In genomic region chr1:171219751-171220385, GRCh38 we compare ENCODE assay signal across 10 cellular contexts. TPM values are rescaled to one million over a fixed set of nuclear protein-coding genes. Genes with fewer than 3 reads are reported as not detected.
DNase-seq lines count a peak whose midpoint lies in the region; ATAC-seq and TF ChIP-seq lines count a peak whose summit lies in the region.
"Had no signal": no experiment of that assay in that cellular context is flagged by ENCODE, and none has a peak within 500 bp of the region (broad histone marks: within the 10 kb centered on the region; RNA-seq: fewer than 3 reads in every experiment).

No MANE protein-coding gene starts in this region.

- H4K20me1 ChIP-seq in OCI-LY7 (ENCODE audit: insufficient read depth, low read length): no peaks in the 10 kb centered on the region

- BruUV-seq in OCI-LY7 (replicated peaks; lab: Mats Ljungman, UMichigan): no TSS peak

- H3K27ac ChIP-seq in skeletal muscle tissue (ENCODE audit: low read depth, low read length) (peak overlapping the region; percentile 45), OCI-LY7 (ENCODE audit: low read depth, low read length, poor library complexity, severe bottlenecking) (no peak overlapping the region)

- intact Hi-C loops in OCI-LY7 (cut with micrococcal nuclease; ENCODE audit: unreplicated experiment): loop anchor here (10.0 kb wide), 1 partner anchor 535 kb away; no protein-coding TSS in a partner anchor

- H3K27me3 ChIP-seq in H7 (ENCODE audit: control insufficient read depth, insufficient read depth, low read length) (no peaks in the 10 kb centered on the region), skeletal muscle tissue (ENCODE audit: control insufficient read depth in 3 of 3, insufficient read depth in 3 of 3, low read length in 3 of 3) (no peaks in the 10 kb centered on the region)

- DNase-seq in H7 (peak; percentile 35), astrocyte of the spinal cord (ENCODE audit: low read depth, low spot score) (peak; percentile 97), iPS DF 4.7 (ENCODE audit: extremely low read depth, low spot score) (peak; percentile 66), COR-L47 (lab: John Stamatoyannopoulos, UW) (no peak), NCI-H2196 treated with DMSO at 0.1 percent for 48 hours (lab: John Stamatoyannopoulos, UW; ENCODE audit: unreplicated experiment) (no peak), OCI-LY7 (ENCODE audit: low spot score) (no peak)
- DNase-seq: left cardiac atrium, SHP77 had no signal

- H3K36me3 ChIP-seq in H7 (replicated peaks; ENCODE audit: control insufficient read depth, insufficient read depth, low read length) (no peaks in the 10 kb centered on the region), skeletal muscle tissue (ENCODE audit: control insufficient read depth in 3 of 3, insufficient read depth in 3 of 3, low read length in 3 of 3) (no peaks in the 10 kb centered on the region), OCI-LY7 (ENCODE audit: insufficient read depth, low read length) (no peaks in the 10 kb centered on the region)

- H3K4me3 ChIP-seq in H7 (ENCODE audit: insufficient read depth, low read depth, low read length) (peak overlapping the region; percentile 30), astrocyte of the spinal cord (ENCODE audit: low read depth, low read length) (no peak overlapping the region), skeletal muscle tissue (ENCODE audit: low read length in 3 of 3) (no peak overlapping the region), OCI-LY7 (ENCODE audit: low read depth, low read length, poor library complexity, severe bottlenecking) (no peak overlapping the region)

- H3K4me1 ChIP-seq in skeletal muscle tissue (ENCODE audit: control insufficient read depth in 3 of 3, insufficient read depth in 3 of 3, low read length in 3 of 3): peaks cover 2 to 8% (median 5%) of the 10 kb centered on the region in 3 donors
- peaks cover 6% of the 10 kb centered on the region for H3K4me1 ChIP-seq in OCI-LY7 (ENCODE audit: insufficient read depth, low read length, poor library complexity, severe bottlenecking)

- H3K9me2 ChIP-seq in OCI-LY7 (ENCODE audit: insufficient read depth, low read length): no peaks in the 10 kb centered on the region

- TF ChIP-seq CTCF in astrocyte of the spinal cord (IDR thresholded peaks at IDR 0.05; ENCODE audit: low read depth, low read length) (no peak), OCI-LY7 (conservative IDR thresholded peaks at IDR 0.05; ENCODE audit: low read length) (no peak)

- no peaks in the 10 kb centered on the region for H3K79me2 ChIP-seq in OCI-LY7 (ENCODE audit: insufficient read depth, low read depth, low read length)

- H3K9ac ChIP-seq in skeletal muscle tissue (ENCODE audit: low read depth in 1 of 3, low read length in 3 of 3): no peak overlapping the region

- H3K9me3 ChIP-seq in skeletal muscle tissue (ENCODE audit: control insufficient read depth in 3 of 3, low read length in 3 of 3) (no peaks in the 10 kb centered on the region), OCI-LY7 (ENCODE audit: low read length) (no peaks in the 10 kb centered on the region)

- no peak for ATAC-seq in HG03135 (IDR thresholded peaks at IDR 0.05; ENCODE audit: unreplicated experiment)

- POLR2A ChIA-PET in OCI-LY7 (lab: Charles Lee): interaction anchor here (0.6 kb wide), 1 partner anchor 254 kb away, joined by 3 read pairs; no protein-coding TSS in a partner anchor

- H2AFZ ChIP-seq in OCI-LY7 (ENCODE audit: low read length): no peak overlapping the region

- CTCF ChIA-PET in OCI-LY7 (lab: Charles Lee; ENCODE audit: unreplicated experiment): no interaction called here

- no peak overlapping the region for H3K4me2 ChIP-seq in OCI-LY7 (ENCODE audit: low read length)

- in situ Hi-C loops in astrocyte of the spinal cord (cut with HindIII; ENCODE audit: low sequenced_read_pairs): no loop called here

RNA-seq across cellular contexts. Expression of gene FMO1, which starts 28.4 kb away (rescaled TPM):
- not detected in 2 replicates for total RNA-seq in H7 (2014; rRNA removed; shearing (Covaris generic))
- total RNA-seq in skeletal muscle tissue (5.7 TPM), OCI-LY7 (2022) (0.34 and 0.98 TPM in 2 replicates)
- 0.38 and 1.2 TPM in 2 replicates for total RNA-seq in OCI-LY7 (2014; rRNA removed; shearing (Covaris generic))

RNA-seq across cellular contexts. Expression of gene FMO2, which starts 34.8 kb away (rescaled TPM):
- total RNA-seq in H7 (2014; rRNA removed; shearing (Covaris generic)): 0.03 TPM in 1 of 2 replicates, not detected in the other
- 0.52 TPM for total RNA-seq in skeletal muscle tissue
- total RNA-seq in OCI-LY7 (2014; rRNA removed; shearing (Covaris generic)): not detected in 2 replicates
- not detected in 2 replicates for total RNA-seq in OCI-LY7 (2022)

Comparison
In these comparisons a context has a peak if more than half of its experiments do, and no peak if none do; other contexts are left out.
1. DNase-seq: peak in H7 (single experiment), astrocyte of the spinal cord (single experiment) and iPS DF 4.7 (single experiment); none in COR-L47 (single experiment), NCI-H2196 treated with DMSO at 0.1 percent for 48 hours (single experiment) and OCI-LY7 (single experiment).